Comparison of ENCODE assay signal across 18 cellular contexts in genomic region chr19:11519138-11519537, GRCh38. TPM values are rescaled to one million over a fixed set of nuclear protein-coding genes. Genes with fewer than 3 reads are reported as not detected.
DNase-seq lines count a peak whose midpoint lies in the region; ATAC-seq and TF ChIP-seq lines count a peak whose summit lies in the region.
"Had no signal": no experiment of that assay in that cellular context is flagged by ENCODE, and none has a peak within 500 bp of the region (broad histone marks: within the 10 kb centered on the region; RNA-seq: fewer than 3 reads in every experiment).

No MANE protein-coding gene starts in this region.

- no peaks in the 10 kb centered on the region for H3K27me3 Mint-ChIP-seq in MCF 10A (ENCODE audit: insufficient read depth, unreplicated experiment)
- H3K27me3 Mint-ChIP-seq: CD4-positive, alpha-beta memory T cell; IgD-negative memory B cell had no signal

- no peaks in the 10 kb centered on the region for H3K9me3 ChIP-seq in breast epithelium
- no peaks in the 10 kb centered on the region for H3K9me3 ChIP-seq in RWPE2 (ENCODE audit: severe bottlenecking)
- H3K9me3 ChIP-seq: BLaER1 had no signal

- ATAC-seq in RWPE2 (ENCODE audit: low read depth) (peak; percentile 53; the same call in 2 of the 3 replicates), esophagus mucosa (peak; percentile 85), GM19452 (IDR thresholded peaks at IDR 0.05; ENCODE audit: unreplicated experiment) (no peak), HG02678 (IDR thresholded peaks at IDR 0.05; ENCODE audit: unreplicated experiment) (no peak)
- ATAC-seq: GM12878, GM23338 had no signal

- POLR2A ChIA-PET in MCF 10A (lab: Yijun Ruan, JAX), result no interaction called here

- no TSS peak for BruUV-seq in MCF 10A (replicated peaks; lab: Mats Ljungman, UMichigan)

- no peak for TF ChIP-seq POLR2A in breast epithelium (IDR thresholded peaks at IDR 0.05)

- H3K27ac Mint-ChIP-seq in MCF 10A (ENCODE audit: low read depth, unreplicated experiment), result no peak overlapping the region
- H3K27ac Mint-ChIP-seq: GM23338, IgD-negative memory B cell had no signal

- no peak overlapping the region for H3K27ac ChIP-seq in breast epithelium
- H3K27ac ChIP-seq in RWPE2 (ENCODE audit: poor library complexity, severe bottlenecking), result no peak overlapping the region
- H3K27ac ChIP-seq: BLaER1, HL-60 had no signal

- CTCF ChIA-PET in MCF 10A (lab: Yijun Ruan, JAX), result interaction anchor here (0.7 kb wide), 1 partner anchor 104 kb away, joined by 4 read pairs; no protein-coding TSS in a partner anchor

- no peaks in the 10 kb centered on the region for H3K4me1 ChIP-seq in breast epithelium
- no peaks in the 10 kb centered on the region for H3K4me1 ChIP-seq in RWPE2 (ENCODE audit: insufficient read depth, poor library complexity, severe bottlenecking)
- H3K4me1 ChIP-seq: BLaER1 had no signal

- H3K36me3 ChIP-seq in breast epithelium, result no peaks in the 10 kb centered on the region
- H3K36me3 ChIP-seq in RWPE2 (ENCODE audit: low read depth), result peaks cover 18% of the 10 kb centered on the region

- no peak overlapping the region for H3K4me3 Mint-ChIP-seq in MCF 10A (ENCODE audit: unreplicated experiment)
- H3K4me3 Mint-ChIP-seq: CD14-positive monocyte; CD4-positive, alpha-beta memory T cell; GM23338; IgD-negative memory B cell had no signal

- peak; percentile 28 for DNase-seq in MCF 10A (ENCODE audit: unreplicated experiment)
- no peak for DNase-seq in breast epithelium (ENCODE audit: low spot score in 2 of 2)
- no peak for DNase-seq in RWPE2 (ENCODE audit: low spot score)
- DNase-seq in NCI-H1930 (lab: John Stamatoyannopoulos, UW), result no peak
- DNase-seq: 8988T; CD4-positive, alpha-beta memory T cell; DMS79 treated with DMSO at 0.1 percent for 48 hours; HCEC 1CT had no signal

- intact Hi-C loops in MCF 10A (cut with micrococcal nuclease) (no loop called here), breast epithelium (cut with DNase I; ENCODE audit: low total_unique reads) (no loop called here)

- no peak for TF ChIP-seq CTCF in MCF 10A (IDR thresholded peaks at IDR 0.05; ENCODE audit: unreplicated experiment)
- no peak for TF ChIP-seq CTCF in breast epithelium (IDR thresholded peaks at IDR 0.05)
- TF ChIP-seq CTCF in RWPE2 (IDR thresholded peaks at IDR 0.05; ENCODE audit: poor library complexity, severe bottlenecking), result no peak

- no peak overlapping the region for H3K4me3 ChIP-seq in breast epithelium
- H3K4me3 ChIP-seq in RWPE2 (ENCODE audit: severe bottlenecking), result no peak overlapping the region
- H3K4me3 ChIP-seq: BLaER1, GM12878, GM23338 had no signal

- no peaks in the 10 kb centered on the region for H3K9me3 Mint-ChIP-seq in MCF 10A (ENCODE audit: unreplicated experiment)
- H3K9me3 Mint-ChIP-seq: CD14-positive monocyte; CD4-positive, alpha-beta memory T cell; GM23338; IgD-negative memory B cell had no signal

- no peaks in the 10 kb centered on the region for H3K4me1 Mint-ChIP-seq in MCF 10A (ENCODE audit: insufficient read depth, unreplicated experiment)
- H3K4me1 Mint-ChIP-seq: CD14-positive monocyte, GM23338 had no signal

- peaks cover 36% of the 10 kb centered on the region for H3K36me3 Mint-ChIP-seq in MCF 10A (ENCODE audit: insufficient read depth, unreplicated experiment)

- H3K27me3 ChIP-seq in breast epithelium (no peaks in the 10 kb centered on the region), RWPE2 (ENCODE audit: insufficient read depth, poor library complexity, severe bottlenecking) (no peaks in the 10 kb centered on the region)
- H3K27me3 ChIP-seq: BLaER1 had no signal

RNA-seq across cellular contexts. Expression of gene ECSIT, which starts 9.8 kb away (rescaled TPM):
- total RNA-seq in MCF 10A (2022) (19.2 and 26.8 TPM in 2 replicates), breast epithelium (10 to 100 TPM; 37.0 to 56.0 (median 53.6) TPM), esophagus mucosa (32.8 TPM)

RNA-seq across cellular contexts. Expression of gene ZNF653, which starts 13.5 kb away (rescaled TPM):
- total RNA-seq in MCF 10A (2022), result 7.7 and 8.7 TPM in 2 replicates
- total RNA-seq in breast epithelium, result 10 to 100 TPM in 2 of 3 donors, 1 to 10 TPM in 1; 3.4 to 14.0 (median 10.8) TPM
- total RNA-seq in esophagus mucosa, result 5.0 TPM

RNA-seq across cellular contexts. Expression of gene CNN1, which starts 19.5 kb away (rescaled TPM):
- total RNA-seq in MCF 10A (2022) (not detected in 2 replicates), breast epithelium (100 to 1,000 TPM in 1 of 3 donors, 10 to 100 TPM in 1, 1 to 10 TPM in 1; 2.2 to 106 (median 74.3) TPM), esophagus mucosa (8.3 TPM)
- total RNA-seq: CD4-positive, alpha-beta memory T cell had no signal

RNA-seq across cellular contexts. Expression of gene ELAVL3, which starts 38.3 kb away (rescaled TPM):
- total RNA-seq in MCF 10A (2022) (0.54 TPM in 1 of 2 replicates, not detected in the other), breast epithelium (not detected), esophagus mucosa (not detected)
- total RNA-seq: CD4-positive, alpha-beta memory T cell; HT1080 had no signal

RNA-seq across cellular contexts. Expression of gene ELOF1, which starts 39.9 kb away (rescaled TPM):
- total RNA-seq in MCF 10A (2022) (72.1 and 78.7 TPM in 2 replicates), breast epithelium (10 to 100 TPM; 31.7 to 38.0 (median 37.3) TPM), esophagus mucosa (34.9 TPM)

Comparison
In these comparisons a context has a peak if more than half of its experiments do, and no peak if none do; other contexts are left out.
1. ATAC-seq: peak in RWPE2 (single experiment) and esophagus mucosa (single experiment); none in GM19452 (single experiment) and HG02678 (single experiment).